10 cellular contexts compared by ENCODE assay signal in the genomic region with DNA sequence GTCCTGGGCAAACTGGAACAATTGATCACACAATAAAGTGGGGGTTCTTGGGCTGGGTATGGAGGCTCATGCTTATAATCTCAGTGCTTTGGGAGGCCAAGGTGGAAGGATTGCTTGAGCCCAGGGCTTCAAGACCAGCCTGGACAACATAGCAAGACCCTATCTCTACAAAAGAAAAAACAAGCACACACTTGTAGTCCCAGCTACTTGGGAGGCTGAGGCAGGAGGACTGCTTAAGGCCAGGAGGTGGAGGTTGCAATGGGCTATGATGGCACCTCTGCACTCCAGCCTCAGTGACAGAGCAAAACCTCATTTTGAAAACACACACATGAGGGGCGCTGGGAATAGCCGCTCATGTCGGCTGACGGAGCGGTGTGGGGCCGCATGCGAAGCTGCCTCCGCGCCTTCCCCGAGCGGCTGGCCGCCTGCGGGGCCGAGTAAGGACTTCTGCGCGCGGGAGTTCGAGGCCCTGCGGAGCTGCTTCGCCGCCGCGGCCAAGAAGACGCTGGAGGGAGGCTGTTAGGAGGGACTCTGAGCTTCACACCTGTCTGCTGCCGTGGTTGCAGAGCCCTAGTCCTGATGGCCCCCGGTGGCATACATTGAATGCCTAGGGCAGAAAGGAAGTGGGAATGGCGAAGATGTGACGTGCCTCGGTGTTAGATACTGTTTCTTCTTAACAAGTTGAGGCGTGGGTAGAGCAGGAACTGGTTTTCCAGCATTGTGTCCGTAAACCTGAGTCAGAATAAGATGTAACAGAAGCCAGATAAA. TPM values are rescaled to one million over a fixed set of nuclear protein-coding genes. Genes with fewer than 3 reads are reported as not detected.
DNase-seq lines count a peak whose midpoint lies in the region; ATAC-seq and TF ChIP-seq lines count a peak whose summit lies in the region.
"Had no signal": no experiment of that assay in that cellular context is flagged by ENCODE, and none has a peak within 500 bp of the region (broad histone marks: within the 10 kb centered on the region; RNA-seq: fewer than 3 reads in every experiment).

No MANE protein-coding gene starts in this region.

- ATAC-seq in upper lobe of left lung (ENCODE audit: low FRiP score in 2 of 2) (no peak), gastrocnemius medialis (no peak), GM21423 (IDR thresholded peaks at IDR 0.05; ENCODE audit: unreplicated experiment) (no peak)
- ATAC-seq: activated T-cell treated with anti-CD3 and anti-CD28 coated beads, Interleukin-2, amount 50 U/mL, for 4 hours had no signal

- H3K79me1 ChIP-seq in mesenchymal stem cell (replicated peaks; ENCODE audit: low read length, poor library complexity, severe bottlenecking), result no peaks in the 10 kb centered on the region

- no peak overlapping the region for H2AFZ ChIP-seq in mesenchymal stem cell (ENCODE audit: low read depth, low read length)

- no peak overlapping the region for H3K23ac ChIP-seq in mesenchymal stem cell (ENCODE audit: low read length in 2 of 2)

- H3K9ac ChIP-seq in NT2/D1 (ENCODE audit: insufficient read length, low read depth) (peak overlapping the region; percentile 24), mesenchymal stem cell (ENCODE audit: low read length) (no peak overlapping the region)

- H3K27me3 ChIP-seq in right atrium auricular region (no peaks in the 10 kb centered on the region), NT2/D1 (ENCODE audit: insufficient read depth, insufficient read length) (no peaks in the 10 kb centered on the region), esophagus squamous epithelium (no peaks in the 10 kb centered on the region), upper lobe of left lung (no peaks in the 10 kb centered on the region), mesenchymal stem cell (ENCODE audit: control insufficient read depth in 1 of 2, insufficient read depth in 1 of 2, low read length in 2 of 2) (peaks cover 0 to 6% of the 10 kb centered on the region in 2 experiments), gastrocnemius medialis (peaks cover 0 to 3% (median 0%) of the 10 kb centered on the region in 3 donors)

- H2BK15ac ChIP-seq in mesenchymal stem cell (ENCODE audit: low read depth, poor library complexity, severe bottlenecking), result no peak overlapping the region

- H3K18ac ChIP-seq in mesenchymal stem cell (ENCODE audit: low read depth in 1 of 2, low read length in 2 of 2), result no peak overlapping the region

- no peak overlapping the region for H3K4me3 ChIP-seq in right atrium auricular region
- H3K4me3 ChIP-seq in NT2/D1 (ENCODE audit: insufficient read length, low read depth), result no peak overlapping the region
- H3K4me3 ChIP-seq in esophagus squamous epithelium, result peak overlapping the region; percentile 5 to 34 (median 26)
- H3K4me3 ChIP-seq in upper lobe of left lung, result no peak overlapping the region
- H3K4me3 ChIP-seq in mesenchymal stem cell (ENCODE audit: insufficient read depth in 1 of 2, low read depth in 1 of 2, low read length in 2 of 2), result no peak overlapping the region
- no peak overlapping the region for H3K4me3 ChIP-seq in gastrocnemius medialis

- no peak overlapping the region for H4K8ac ChIP-seq in mesenchymal stem cell (ENCODE audit: low read length)

- H3K4me2 ChIP-seq in mesenchymal stem cell (ENCODE audit: low read length, poor library complexity, severe bottlenecking), result no peak overlapping the region

- TF ChIP-seq CTCF in right atrium auricular region (IDR thresholded peaks at IDR 0.05) (no peak), esophagus squamous epithelium (IDR thresholded peaks at IDR 0.05) (no peak), upper lobe of left lung (IDR thresholded peaks at IDR 0.05) (no peak), gastrocnemius medialis (IDR thresholded peaks at IDR 0.05 in 4 of 5, conservative IDR thresholded peaks at IDR 0.05 in 1 of 5) (no peak)

- no peak overlapping the region for H2BK5ac ChIP-seq in mesenchymal stem cell (ENCODE audit: low read depth, low read length, poor library complexity, severe bottlenecking)

- intact Hi-C loops in cardiac septum (cut with DNase I) (loop anchor here (5.0 kb wide), 1 partner anchor 205 kb away; no protein-coding TSS in a partner anchor), esophagus squamous epithelium (cut with DNase I) (no loop called here), gastrocnemius medialis (cut with DNase I; ENCODE audit: low total_unique reads) (no loop called here)

- no peaks in the 10 kb centered on the region for H3K9me3 ChIP-seq in right atrium auricular region
- no peaks in the 10 kb centered on the region for H3K9me3 ChIP-seq in NT2/D1 (ENCODE audit: insufficient read depth, low read length)
- no peaks in the 10 kb centered on the region for H3K9me3 ChIP-seq in esophagus squamous epithelium
- no peaks in the 10 kb centered on the region for H3K9me3 ChIP-seq in upper lobe of left lung
- H3K9me3 ChIP-seq in mesenchymal stem cell (ENCODE audit: control insufficient read depth, low read length), result no peaks in the 10 kb centered on the region
- no peaks in the 10 kb centered on the region for H3K9me3 ChIP-seq in gastrocnemius medialis

- 30 to 31% methylated on average over 7 to 8 of the region's 31 CpGs for WGBS in esophagus squamous epithelium, 2 donors
- WGBS in upper lobe of left lung, 2 donors, result 72 to 76% methylated on average over 24 to 25 of the region's 31 CpGs
- WGBS in mesenchymal stem cell, result 92% methylated on average over 31 of the region's 31 CpGs

- DNase-seq in cardiac septum (ENCODE audit: low spot score) (peak; percentile 59), right atrium auricular region (ENCODE audit: low spot score) (no peak), NT2/D1 (ENCODE audit: low read depth, low spot score) (no peak), esophagus squamous epithelium (lab: John Stamatoyannopoulos, UW) (no peak), upper lobe of left lung (peak in 1 of 2 donors; percentile 85), mesenchymal stem cell (no peak), gastrocnemius medialis (no peak)
- DNase-seq: activated T-cell treated with anti-CD3 and anti-CD28 coated beads, Interleukin-2, amount 50 U/mL, for 4 hours; CD8-positive, alpha-beta memory T cell had no signal

- no peak overlapping the region for H2AK5ac ChIP-seq in mesenchymal stem cell (ENCODE audit: low read length, severe bottlenecking)

- H3K36me3 ChIP-seq in right atrium auricular region, result no peaks in the 10 kb centered on the region
- no peaks in the 10 kb centered on the region for H3K36me3 ChIP-seq in NT2/D1 (ENCODE audit: insufficient read depth, insufficient read length, low read length)
- H3K36me3 ChIP-seq in esophagus squamous epithelium, result no peaks in the 10 kb centered on the region
- H3K36me3 ChIP-seq in upper lobe of left lung, result no peaks in the 10 kb centered on the region
- no peaks in the 10 kb centered on the region for H3K36me3 ChIP-seq in mesenchymal stem cell (ENCODE audit: control insufficient read depth in 1 of 2, insufficient read depth in 2 of 2, low read depth in 1 of 2, low read length in 2 of 2)
- no peaks in the 10 kb centered on the region for H3K36me3 ChIP-seq in gastrocnemius medialis

- H4K91ac ChIP-seq in mesenchymal stem cell (ENCODE audit: low read length), result no peak overlapping the region

- no peak overlapping the region for H3K4ac ChIP-seq in mesenchymal stem cell (ENCODE audit: low read depth in 1 of 2, low read length in 2 of 2)

- H2BK120ac ChIP-seq in mesenchymal stem cell (ENCODE audit: low read depth, low read length), result no peak overlapping the region

- TF ChIP-seq EP300 in upper lobe of left lung (IDR thresholded peaks at IDR 0.05), result no peak

- H2BK12ac ChIP-seq in mesenchymal stem cell (ENCODE audit: low read length in 2 of 2), result peak overlapping the region in 1 of 2 experiments; percentile 6

- H3K14ac ChIP-seq in mesenchymal stem cell (ENCODE audit: low read length in 2 of 2), result no peak overlapping the region

- in situ Hi-C loops in gastrocnemius medialis (cut with MboI; ENCODE audit: low sequenced_read_pairs in 4 of 4), result loop anchor here in 2 of 4 donors (5.0 to 10.0 kb wide), 3 partner anchors 62 to 70 kb away; a partner anchor contains a TSS

- peaks cover 0 to 8% of the 10 kb centered on the region in 2 donors for H3K4me1 ChIP-seq in right atrium auricular region
- H3K4me1 ChIP-seq in NT2/D1 (ENCODE audit: insufficient read depth, insufficient read length), result peaks cover 16% of the 10 kb centered on the region
- peaks cover 27 to 98% (median 31%) of the 10 kb centered on the region in 3 donors for H3K4me1 ChIP-seq in esophagus squamous epithelium
- H3K4me1 ChIP-seq in upper lobe of left lung, result peaks cover 3 to 34% (median 22%) of the 10 kb centered on the region in 4 donors
- peaks cover 21% of the 10 kb centered on the region for H3K4me1 ChIP-seq in mesenchymal stem cell (ENCODE audit: control insufficient read depth, insufficient read depth, low read depth, low read length)
- H3K4me1 ChIP-seq in gastrocnemius medialis, result no peaks in the 10 kb centered on the region

- H3K27ac ChIP-seq in right atrium auricular region (no peak overlapping the region), esophagus squamous epithelium (peak overlapping the region; percentile 86 to 97 (median 93)), upper lobe of left lung (peak overlapping the region; percentile 67 to 81 (median 75)), mesenchymal stem cell (ENCODE audit: low read length, poor library complexity, severe bottlenecking) (no peak overlapping the region), gastrocnemius medialis (no peak overlapping the region)

- TF ChIP-seq POLR2A in esophagus squamous epithelium (IDR thresholded peaks at IDR 0.05) (no peak), upper lobe of left lung (IDR thresholded peaks at IDR 0.05) (no peak), gastrocnemius medialis (IDR thresholded peaks at IDR 0.05) (no peak)

RNA-seq across cellular contexts. Expression of a gene that starts 59.5 kb away (rescaled TPM):
- total RNA-seq in cardiac septum (42.3 TPM), right atrium auricular region (10 to 100 TPM; 32.9 to 48.8 TPM), esophagus squamous epithelium (10 to 100 TPM; 37.0 to 64.7 (median 52.1) TPM), upper lobe of left lung (10 to 100 TPM; 39.8 to 71.4 (median 40.8) TPM), gastrocnemius medialis (10 to 100 TPM; 31.1 to 43.9 (median 36.6) TPM)
- polyA plus RNA-seq in mesenchymal stem cell (2013, experiment 1 of 2), result 48.4 TPM
- 49.5 TPM for polyA plus RNA-seq in mesenchymal stem cell (2013, experiment 2 of 2)

Comparison
In these comparisons a context has a peak if more than half of its experiments do, and no peak if none do; other contexts are left out.
1. H3K27ac ChIP-seq: peak in esophagus squamous epithelium (4 of 4) and upper lobe of left lung (4 of 4); none in right atrium auricular region (0 of 2), mesenchymal stem cell (single experiment) and gastrocnemius medialis (0 of 4).
2. H3K4me3 ChIP-seq: peak in esophagus squamous epithelium (4 of 4); none in right atrium auricular region (0 of 2), NT2/D1 (single experiment), upper lobe of left lung (0 of 4), mesenchymal stem cell (0 of 2) and gastrocnemius medialis (0 of 4).